20 cellular contexts compared by ENCODE assay signal in the genomic region with DNA sequence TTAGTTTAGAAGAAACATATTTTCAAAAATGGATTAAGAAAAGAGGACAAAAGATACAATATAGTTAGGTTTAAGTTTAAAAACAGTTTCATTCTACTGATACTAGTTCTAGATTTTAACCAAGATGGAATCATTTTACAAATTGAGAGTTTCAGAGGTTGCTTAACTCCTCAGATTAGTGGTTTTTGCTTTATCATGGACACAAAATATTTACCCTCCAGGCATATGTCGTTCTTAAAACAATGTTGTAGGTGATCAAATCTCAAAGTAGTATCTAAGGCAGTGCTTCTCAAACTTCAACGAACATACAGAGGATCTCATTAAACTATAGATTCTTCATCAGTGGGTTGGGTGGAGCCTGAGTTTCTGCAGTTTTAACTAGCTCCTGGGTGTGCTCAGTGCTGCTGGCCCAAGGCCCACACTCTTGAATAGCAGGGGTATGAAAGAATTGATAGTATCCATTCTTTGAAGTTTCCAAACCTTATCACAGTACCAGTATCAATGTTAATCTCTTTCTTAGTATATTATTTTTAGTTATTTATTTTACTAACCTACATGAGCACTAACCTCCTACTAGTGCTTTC. TPM values are rescaled to one million over a fixed set of nuclear protein-coding genes. Genes with fewer than 3 reads are reported as not detected.
DNase-seq lines count a peak whose midpoint lies in the region; ATAC-seq, FAIRE-seq and TF ChIP-seq lines count a peak whose summit lies in the region.
"Had no signal": no experiment of that assay in that cellular context is flagged by ENCODE, and none has a peak within 500 bp of the region (broad histone marks: within the 10 kb centered on the region; RNA-seq: fewer than 3 reads in every experiment).

No MANE protein-coding gene starts in this region.

- H2AFZ ChIP-seq in OCI-LY7 (ENCODE audit: low read length) = no peak overlapping the region

- intact Hi-C loops in sigmoid colon (cut with DNase I) (loop anchor here (5.0 kb wide), 1 partner anchor 46 kb away; the partner anchor contains the start of gene YAP1), OCI-LY7 (cut with micrococcal nuclease; ENCODE audit: unreplicated experiment) (no loop called here)

- CTCF ChIA-PET in OCI-LY7 (lab: Charles Lee; ENCODE audit: unreplicated experiment) = no interaction called here

- no peaks in the 10 kb centered on the region for H3K79me2 ChIP-seq in OCI-LY7 (ENCODE audit: insufficient read depth, low read depth, low read length)

- peak; percentile 6 for FAIRE-seq in A204.1 (lab: Jason Lieb, UNC)
- FAIRE-seq: endometrium had no signal

- WGBS in sigmoid colon, 2 donors = 14 to 53% methylated on average over 2 of the region's 2 CpGs

- ATAC-seq in GM19324 (IDR thresholded peaks at IDR 0.05; ENCODE audit: low FRiP score, unreplicated experiment) = no peak
- ATAC-seq: left lobe of liver; stimulated activated effector memory CD8-positive, alpha-beta T cell treated with anti-CD3 and anti-CD28 coated beads, Interleukin-12 subunit alpha, Interleukin-12 subunit beta, amount 100 ng/mL, for 72 hours; upper lobe of right lung had no signal

- TF ChIP-seq CTCF in LNCaP clone FGC (IDR thresholded peaks at IDR 0.05; ENCODE audit: control insufficient read depth, extremely low read depth, insufficient read depth) = no peak
- no peak for TF ChIP-seq CTCF in chondrocyte (IDR thresholded peaks at IDR 0.05)
- no peak for TF ChIP-seq CTCF in nephron progenitor cell (IDR thresholded peaks at IDR 0.05)
- no peak for TF ChIP-seq CTCF in sigmoid colon (IDR thresholded peaks at IDR 0.05)
- no peak for TF ChIP-seq CTCF in OCI-LY7 (conservative IDR thresholded peaks at IDR 0.05; ENCODE audit: low read length)

- H3K4me3 Mint-ChIP-seq in chondrocyte (ENCODE audit: unreplicated experiment) (no peak overlapping the region), nephron progenitor cell (no peak overlapping the region)
- H3K4me3 Mint-ChIP-seq: CD4-positive, alpha-beta T cell; stimulated activated effector memory CD8-positive, alpha-beta T cell treated with anti-CD3 and anti-CD28 coated beads, Interleukin-12 subunit alpha, Interleukin-12 subunit beta, amount 100 ng/mL, for 72 hours had no signal

- H3K4me1 ChIP-seq in sigmoid colon (peaks cover 0 to 64% (median 44%) of the 10 kb centered on the region in 4 donors), OCI-LY7 (ENCODE audit: insufficient read depth, low read length, poor library complexity, severe bottlenecking) (no peaks in the 10 kb centered on the region)

- H3K27me3 Mint-ChIP-seq in chondrocyte (ENCODE audit: low read depth) = no peaks in the 10 kb centered on the region
- H3K27me3 Mint-ChIP-seq in nephron progenitor cell (ENCODE audit: low read depth, poor library complexity) = no peaks in the 10 kb centered on the region

- TF ChIP-seq EP300 in sigmoid colon (IDR thresholded peaks at IDR 0.05) = no peak

- H3K9me3 Mint-ChIP-seq in chondrocyte (ENCODE audit: low read depth) (no peaks in the 10 kb centered on the region), nephron progenitor cell (no peaks in the 10 kb centered on the region)
- H3K9me3 Mint-ChIP-seq: CD4-positive, alpha-beta T cell; stimulated activated effector memory CD8-positive, alpha-beta T cell treated with anti-CD3 and anti-CD28 coated beads, Interleukin-12 subunit alpha, Interleukin-12 subunit beta, amount 100 ng/mL, for 72 hours had no signal

- H3K36me3 Mint-ChIP-seq in chondrocyte (ENCODE audit: low read depth) (peaks cover under 1% of the 10 kb centered on the region), nephron progenitor cell (ENCODE audit: low read depth) (peaks cover 40% of the 10 kb centered on the region)
- H3K36me3 Mint-ChIP-seq: stimulated activated effector memory CD8-positive, alpha-beta T cell treated with anti-CD3 and anti-CD28 coated beads, Interleukin-12 subunit alpha, Interleukin-12 subunit beta, amount 100 ng/mL, for 72 hours had no signal

- peak overlapping the region; percentile 38 for H3K27ac Mint-ChIP-seq in chondrocyte (ENCODE audit: unreplicated experiment)
- H3K27ac Mint-ChIP-seq in nephron progenitor cell = peak overlapping the region; percentile 57
- H3K27ac Mint-ChIP-seq: CD4-positive, alpha-beta T cell; stimulated activated effector memory CD8-positive, alpha-beta T cell treated with anti-CD3 and anti-CD28 coated beads, Interleukin-12 subunit alpha, Interleukin-12 subunit beta, amount 100 ng/mL, for 72 hours had no signal

- H3K9me3 ChIP-seq in sigmoid colon = no peaks in the 10 kb centered on the region
- no peaks in the 10 kb centered on the region for H3K9me3 ChIP-seq in OCI-LY7 (ENCODE audit: low read length)
- H3K9me3 ChIP-seq: SJCRH30, upper lobe of right lung had no signal

- H3K4me1 Mint-ChIP-seq in chondrocyte (ENCODE audit: low read depth) (peaks cover 67% of the 10 kb centered on the region), nephron progenitor cell (peaks cover 85% of the 10 kb centered on the region)
- H3K4me1 Mint-ChIP-seq: stimulated activated effector memory CD8-positive, alpha-beta T cell treated with anti-CD3 and anti-CD28 coated beads, Interleukin-12 subunit alpha, Interleukin-12 subunit beta, amount 100 ng/mL, for 72 hours had no signal

- POLR2A ChIA-PET in OCI-LY7 (lab: Charles Lee) = interaction anchor here (0.6 to 0.7 kb wide), 2 partner anchors 11 to 18 kb away, joined by 3 read pairs; no protein-coding TSS in a partner anchor

- H3K4me3 ChIP-seq in LNCaP clone FGC (ENCODE audit: low read depth, low read length) = no peak overlapping the region
- H3K4me3 ChIP-seq in sigmoid colon = no peak overlapping the region
- H3K4me3 ChIP-seq in OCI-LY7 (ENCODE audit: low read depth, low read length, poor library complexity, severe bottlenecking) = no peak overlapping the region
- H3K4me3 ChIP-seq: SJCRH30, upper lobe of right lung had no signal

- peak; percentile 22 for DNase-seq in LNCaP clone FGC (ENCODE audit: low read depth)
- DNase-seq in chondrocyte (ENCODE audit: low spot score) = no peak
- no peak for DNase-seq in nephron progenitor cell
- DNase-seq in amygdala (lab: John Stamatoyannopoulos, UW) = no peak
- no peak for DNase-seq in sigmoid colon
- DNase-seq in OCI-LY7 (ENCODE audit: low spot score) = no peak
- DNase-seq: activated CD4-positive, alpha-beta T cell treated with anti-CD3 and anti-CD28 coated beads for 1 hour; CD4-positive, alpha-beta T cell; DND-41; MM.1S; NCI-H187; NCI-H446 treated with DMSO at 0.1 percent for 48 hours; posterior cingulate gyrus; SJCRH30; upper lobe of right lung had no signal

- BruUV-seq in OCI-LY7 (replicated peaks; lab: Mats Ljungman, UMichigan) = no TSS peak

- H3K27ac ChIP-seq in sigmoid colon = no peak overlapping the region
- no peak overlapping the region for H3K27ac ChIP-seq in OCI-LY7 (ENCODE audit: low read depth, low read length, poor library complexity, severe bottlenecking)
- H3K27ac ChIP-seq: SJCRH30, upper lobe of right lung had no signal

- no peak for TF ChIP-seq POLR2A in sigmoid colon (IDR thresholded peaks at IDR 0.05)

- H3K36me3 ChIP-seq in sigmoid colon (peaks cover 0 to 2% (median 0%) of the 10 kb centered on the region in 4 donors), OCI-LY7 (ENCODE audit: insufficient read depth, low read length) (no peaks in the 10 kb centered on the region)
- H3K36me3 ChIP-seq: SJCRH30 had no signal

- H3K27me3 ChIP-seq in sigmoid colon = no peaks in the 10 kb centered on the region
- H3K27me3 ChIP-seq: SJCRH30, upper lobe of right lung had no signal

- H4K20me1 ChIP-seq in OCI-LY7 (ENCODE audit: insufficient read depth, low read length) = no peaks in the 10 kb centered on the region

- no peak overlapping the region for H3K4me2 ChIP-seq in OCI-LY7 (ENCODE audit: low read length)

- H3K9me2 ChIP-seq in OCI-LY7 (ENCODE audit: insufficient read depth, low read length) = no peaks in the 10 kb centered on the region

RNA-seq across cellular contexts. Expression of gene YAP1, which starts 48.0 kb away (rescaled TPM):
- total RNA-seq in chondrocyte (114 to 132 TPM (median 116 TPM) in 3 replicates), sigmoid colon (100 to 1,000 TPM; 159 to 239 (median 186) TPM), OCI-LY7 (2022) (0.11 TPM in 1 of 2 replicates, not detected in the other)
- polyA plus RNA-seq in sigmoid colon = 10 to 100 TPM; 12.0 to 21.1 (median 13.9) TPM
- not detected in 2 replicates for total RNA-seq in OCI-LY7 (2014; rRNA removed; shearing (Covaris generic))

Comparison
In these comparisons a context has a peak if more than half of its experiments do, and no peak if none do; other contexts are left out.
1. RNA of gene YAP1, which starts 48.0 kb away (total RNA-seq): 159 to 239 TPM in sigmoid colon and 114 to 132 TPM in chondrocyte; 0.11 TPM in OCI-LY7; every median in the first group is over 100 times any median in the second.